ENCODE assay signal across 22 cellular contexts in the genomic region with DNA sequence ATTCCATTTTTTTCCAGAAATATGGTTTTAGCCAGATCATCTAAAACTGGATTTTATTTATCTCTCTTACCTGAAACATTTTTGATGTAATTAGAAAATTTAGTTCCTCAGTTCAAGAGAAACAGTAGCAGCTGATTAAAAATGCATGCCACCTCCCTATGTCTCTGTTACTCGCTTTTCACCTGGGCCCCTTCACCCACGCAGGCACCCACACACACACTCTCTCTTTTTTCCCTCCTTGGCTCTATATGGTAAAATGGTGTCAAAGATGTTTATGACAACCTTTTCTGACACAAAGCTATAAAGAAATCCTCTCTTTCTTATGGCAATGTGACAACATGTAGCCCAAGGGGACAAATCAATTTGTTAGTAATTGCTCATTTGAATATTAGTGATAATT.
"Had no signal": no experiment of that assay in that cellular context is flagged by ENCODE, and none has a peak within 500 bp of the region (broad histone marks: within the 10 kb centered on the region; RNA-seq: fewer than 3 reads in every experiment).

No MANE protein-coding gene starts in this region.

- H3K27ac Mint-ChIP-seq: endodermal cell; naive B cell; nephron; stimulated activated effector memory CD8-positive, alpha-beta T cell treated with anti-CD3 and anti-CD28 coated beads, Interleukin-12 subunit alpha, Interleukin-12 subunit beta, amount 100 ng/mL, for 72 hours; stimulated activated naive CD8-positive, alpha-beta T cell treated with anti-CD3 and anti-CD28 coated beads, Interleukin-15, Interleukin-2, amounts not matched to agents 100 ng/mL and 50 ng/mL, for 24 hours had no signal

- ATAC-seq: foreskin keratinocyte; heart left ventricle; left colon; left ventricle myocardium superior; psoas muscle; sciatic nerve; stimulated activated effector memory CD8-positive, alpha-beta T cell treated with anti-CD3 and anti-CD28 coated beads, Interleukin-12 subunit alpha, Interleukin-12 subunit beta, amount 100 ng/mL, for 72 hours had no signal

- H3K36me3 Mint-ChIP-seq: stimulated activated effector memory CD8-positive, alpha-beta T cell treated with anti-CD3 and anti-CD28 coated beads, Interleukin-12 subunit alpha, Interleukin-12 subunit beta, amount 100 ng/mL, for 72 hours had no signal

- H3K9me3 ChIP-seq: colonic mucosa, testis had no signal

- H3K27me3 ChIP-seq: colonic mucosa, foreskin keratinocyte, testis had no signal

- DNase-seq: colonic mucosa; dermis blood vessel endothelial cell; effector CD4-positive, alpha-beta T cell; endodermal cell; erythroblast; foreskin keratinocyte; heart left ventricle; hippocampal formation; left colon; left ventricle myocardium superior; mesendoderm; naive B cell; psoas muscle; spleen; stimulated activated CD4-positive, alpha-beta T cell treated with anti-CD3 and anti-CD28 coated beads, Interleukin-2, amount 100 ng/mL, for 24 hours; stimulated activated CD8-positive, alpha-beta memory T cell treated with anti-CD3 and anti-CD28 coated beads, Interleukin-4, amount 100 ng/mL, for 48 hours; testis; trophoblast cell had no signal

- H3K27ac ChIP-seq: colonic mucosa, foreskin keratinocyte, heart left ventricle, psoas muscle, spleen had no signal

- H3K4me3 ChIP-seq: colonic mucosa, heart left ventricle, psoas muscle, spleen, testis had no signal

- H3K36me3 ChIP-seq: colonic mucosa, heart left ventricle, spleen had no signal

- H3K4me1 ChIP-seq: colonic mucosa, foreskin keratinocyte, testis had no signal
